Comparison of ENCODE assay signal across 21 cellular contexts in the genomic region with DNA sequence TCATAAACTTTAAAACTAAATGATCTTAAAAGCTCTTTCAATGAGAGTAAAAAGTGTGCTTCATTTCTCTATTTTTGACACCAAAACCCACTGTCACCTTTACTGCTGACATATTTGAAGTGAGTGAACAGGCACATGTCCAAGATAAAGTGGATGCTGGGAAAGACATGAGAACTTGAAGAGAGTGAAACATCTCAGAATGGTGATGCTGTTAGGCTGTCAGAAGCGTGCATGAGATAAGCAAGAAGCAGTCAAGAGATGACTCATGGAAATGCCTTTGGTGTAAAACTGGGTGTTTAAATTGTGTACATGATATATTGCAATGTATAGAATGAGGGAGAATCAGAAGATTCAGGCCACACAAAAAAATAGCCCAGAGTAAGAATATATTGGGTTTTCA. TPM values are rescaled to one million over a fixed set of nuclear protein-coding genes. Genes with fewer than 3 reads are reported as not detected.
DNase-seq lines count a peak whose midpoint lies in the region; ATAC-seq, FAIRE-seq and TF ChIP-seq lines count a peak whose summit lies in the region.
"Had no signal": no experiment of that assay in that cellular context is flagged by ENCODE, and none has a peak within 500 bp of the region (broad histone marks: within the 10 kb centered on the region; RNA-seq: fewer than 3 reads in every experiment).

No MANE protein-coding gene starts in this region.

- no peak overlapping the region for H2AFZ ChIP-seq in astrocyte (ENCODE audit: low read depth, low read length)

- H3K27ac Mint-ChIP-seq in astrocyte (ENCODE audit: unreplicated experiment) = no peak overlapping the region
- H3K27ac Mint-ChIP-seq: activated CD4-positive, alpha-beta memory T cell treated with anti-CD3 and anti-CD28 coated beads, Interleukin-2, amount 10 ng/mL, durations not matched to agents 7 days and 5 days; nephron progenitor cell; stimulated activated naive CD8-positive, alpha-beta T cell treated with anti-CD3 and anti-CD28 coated beads, Interleukin-15, Interleukin-2, amounts not matched to agents 100 ng/mL and 50 ng/mL, for 24 hours had no signal

- no peaks in the 10 kb centered on the region for H4K20me1 ChIP-seq in astrocyte (ENCODE audit: insufficient read depth, low read length)
- H4K20me1 ChIP-seq: BLaER1 treated with 17β-estradiol and CSF1 and Interleukin-3, amounts not matched to agents 10 nM and 100 nM had no signal

- ATAC-seq in GM18868 (IDR thresholded peaks at IDR 0.05; ENCODE audit: unreplicated experiment) (peak; percentile 47), upper lobe of left lung (ENCODE audit: low FRiP score in 2 of 2) (no peak), GM18867 (IDR thresholded peaks at IDR 0.05; ENCODE audit: unreplicated experiment) (no peak)
- ATAC-seq: Panc1 had no signal

- no peak overlapping the region for H3K4me3 Mint-ChIP-seq in astrocyte (ENCODE audit: unreplicated experiment)
- H3K4me3 Mint-ChIP-seq: activated CD4-positive, alpha-beta memory T cell treated with anti-CD3 and anti-CD28 coated beads, Interleukin-2, amount 10 ng/mL, durations not matched to agents 7 days and 5 days; nephron progenitor cell; stimulated activated naive CD8-positive, alpha-beta T cell treated with anti-CD3 and anti-CD28 coated beads, Interleukin-15, Interleukin-2, amounts not matched to agents 100 ng/mL and 50 ng/mL, for 24 hours had no signal

- H3K9me3 ChIP-seq in astrocyte (ENCODE audit: insufficient read depth, low read depth, low read length) (no peaks in the 10 kb centered on the region), upper lobe of left lung (no peaks in the 10 kb centered on the region)

- peak; percentile 4 for DNase-seq in activated CD4-positive, alpha-beta T cell treated with anti-CD3 and anti-CD28 coated beads for 48 hours
- DNase-seq in activated CD4-positive, alpha-beta T cell treated with anti-CD3 and anti-CD28 coated beads for 4 hours = no peak
- DNase-seq in astrocyte (ENCODE audit: low read depth) = peak; percentile 50
- peak; percentile 46 for DNase-seq in iris pigment epithelial cell (ENCODE audit: low read depth)
- no peak for DNase-seq in upper lobe of left lung
- no peak for DNase-seq in GM12891 (ENCODE audit: insufficient read length, low spot score)
- DNase-seq: activated CD4-positive, alpha-beta memory T cell treated with anti-CD3 and anti-CD28 coated beads, Interleukin-2, amount 10 ng/mL, durations not matched to agents 7 days and 5 days; head of caudate nucleus; Karpas-422; mammary epithelial cell; NCI-H1105; NCI-H748 treated with DMSO at 0.1 percent for 48 hours; nephron progenitor cell had no signal

- H3K27me3 ChIP-seq in astrocyte (ENCODE audit: insufficient read depth, low read length) (no peaks in the 10 kb centered on the region), upper lobe of left lung (no peaks in the 10 kb centered on the region)
- H3K27me3 ChIP-seq: BLaER1 treated with 17β-estradiol and CSF1 and Interleukin-3, amounts not matched to agents 10 nM and 100 nM had no signal

- no peaks in the 10 kb centered on the region for H3K9me3 Mint-ChIP-seq in astrocyte (ENCODE audit: unreplicated experiment)
- H3K9me3 Mint-ChIP-seq: activated CD4-positive, alpha-beta memory T cell treated with anti-CD3 and anti-CD28 coated beads, Interleukin-2, amount 10 ng/mL, durations not matched to agents 7 days and 5 days; nephron progenitor cell had no signal

- peaks cover 7% of the 10 kb centered on the region for H3K4me1 Mint-ChIP-seq in astrocyte (ENCODE audit: low read depth, unreplicated experiment)

- no peak overlapping the region for H3K4me3 ChIP-seq in astrocyte (ENCODE audit: insufficient read depth, low read depth, low read length)
- H3K4me3 ChIP-seq in upper lobe of left lung = no peak overlapping the region
- H3K4me3 ChIP-seq: BLaER1 treated with 17β-estradiol and CSF1 and Interleukin-3, amounts not matched to agents 10 nM and 100 nM had no signal

- H3K79me2 ChIP-seq in astrocyte (ENCODE audit: insufficient read depth, low read length) = no peaks in the 10 kb centered on the region

- no peaks in the 10 kb centered on the region for H3K27me3 Mint-ChIP-seq in astrocyte (ENCODE audit: low read depth, unreplicated experiment)
- H3K27me3 Mint-ChIP-seq: activated CD4-positive, alpha-beta memory T cell treated with anti-CD3 and anti-CD28 coated beads, Interleukin-2, amount 10 ng/mL, durations not matched to agents 7 days and 5 days; stimulated activated naive CD8-positive, alpha-beta T cell treated with anti-CD3 and anti-CD28 coated beads, Interleukin-15, Interleukin-2, amounts not matched to agents 100 ng/mL and 50 ng/mL, for 24 hours had no signal

- no peak overlapping the region for H3K9ac ChIP-seq in astrocyte (ENCODE audit: low read length)
- H3K9ac ChIP-seq: BLaER1 treated with 17β-estradiol and CSF1 and Interleukin-3, amounts not matched to agents 10 nM and 100 nM had no signal

- WGBS in upper lobe of left lung, 2 donors = 61 to 83% methylated on average over 1 of the region's 1 CpG

- H3K4me2 ChIP-seq in astrocyte (ENCODE audit: low read length) = no peak overlapping the region
- H3K4me2 ChIP-seq: BLaER1 treated with 17β-estradiol and CSF1 and Interleukin-3, amounts not matched to agents 10 nM and 100 nM had no signal

- no peaks in the 10 kb centered on the region for H3K36me3 Mint-ChIP-seq in astrocyte (ENCODE audit: low read depth, unreplicated experiment)

- H3K27ac ChIP-seq in astrocyte (ENCODE audit: low read depth, low read length) (no peak overlapping the region), upper lobe of left lung (no peak overlapping the region)
- H3K27ac ChIP-seq: BLaER1 treated with 17β-estradiol and CSF1 and Interleukin-3, amounts not matched to agents 10 nM and 100 nM had no signal

- no peak for TF ChIP-seq POLR2A in upper lobe of left lung (IDR thresholded peaks at IDR 0.05)
- TF ChIP-seq POLR2A in GM12891 (IDR thresholded peaks at IDR 0.05; ENCODE audit: low read depth, low read length) = no peak

- H3K4me1 ChIP-seq in astrocyte (ENCODE audit: insufficient read depth, low read length) (peaks cover 3% of the 10 kb centered on the region), upper lobe of left lung (peaks cover 0 to 3% (median 0%) of the 10 kb centered on the region in 4 donors)

- H3K36me3 ChIP-seq in astrocyte (ENCODE audit: insufficient read depth, low read length) (no peaks in the 10 kb centered on the region), upper lobe of left lung (no peaks in the 10 kb centered on the region)
- H3K36me3 ChIP-seq: BLaER1 treated with 17β-estradiol and CSF1 and Interleukin-3, amounts not matched to agents 10 nM and 100 nM had no signal

- no peak for TF ChIP-seq EP300 in upper lobe of left lung (IDR thresholded peaks at IDR 0.05)

- FAIRE-seq in astrocyte (lab: Jason Lieb, UNC) (no peak), GM12891 (lab: Jason Lieb, UNC) (no peak)
- FAIRE-seq: A204.1, islet of Langerhans had no signal

- TF ChIP-seq CTCF in astrocyte (IDR thresholded peaks at IDR 0.05; ENCODE audit: insufficient read depth, low read depth, low read length) = no peak
- no peak for TF ChIP-seq CTCF in upper lobe of left lung (IDR thresholded peaks at IDR 0.05)

TF ChIP-seq in GM12891, 5 proteins besides CTCF, POLR2A, EP300 and RAD21:
- no peak for TF ChIP-seq POLR2AphosphoS5 (IDR thresholded peaks at IDR 0.05; ENCODE audit: low read depth, low read length)
- TF ChIP-seq SPI1 (IDR thresholded peaks at IDR 0.05; ENCODE audit: low read depth, low read length) = no peak
- no peak for TF ChIP-seq POU2F2 (IDR thresholded peaks at IDR 0.05; ENCODE audit: low read depth, low read length)
- no peak for TF ChIP-seq TAF1 (IDR thresholded peaks at IDR 0.05; ENCODE audit: low read depth, low read length)
- TF ChIP-seq PAX5 (IDR thresholded peaks at IDR 0.05; ENCODE audit: insufficient read depth, low read length, severe bottlenecking) = no peak

RNA-seq across cellular contexts. Expression of gene GBA3, which starts 21.8 kb away (rescaled TPM):
- not detected in 2 replicates for total RNA-seq in astrocyte
- total RNA-seq in upper lobe of left lung = 1 to 10 TPM in 3 of 6 donors, under 1 TPM in 2, not detected in 1; 0.57 to 1.6 (median 1.4) TPM
- polyA plus RNA-seq in GM12891 (2012; ENCODE audit: low read depth, missing spikeins) = not detected
- total RNA-seq: activated CD4-positive, alpha-beta memory T cell treated with anti-CD3 and anti-CD28 coated beads, Interleukin-2, amount 10 ng/mL, durations not matched to agents 7 days and 5 days; dermis microvascular lymphatic vessel endothelial cell had no signal
- polyA plus RNA-seq: mammary epithelial cell had no signal

Comparison
In these comparisons a context has a peak if more than half of its experiments do, and no peak if none do; other contexts are left out.
1. DNase-seq: peak in activated CD4-positive, alpha-beta T cell treated with anti-CD3 and anti-CD28 coated beads for 48 hours (single experiment), astrocyte (single experiment) and iris pigment epithelial cell (single experiment); none in activated CD4-positive, alpha-beta T cell treated with anti-CD3 and anti-CD28 coated beads for 4 hours (0 of 2), upper lobe of left lung (0 of 2) and GM12891 (single experiment).